11 cellular contexts compared by ENCODE assay signal in the genomic region with DNA sequence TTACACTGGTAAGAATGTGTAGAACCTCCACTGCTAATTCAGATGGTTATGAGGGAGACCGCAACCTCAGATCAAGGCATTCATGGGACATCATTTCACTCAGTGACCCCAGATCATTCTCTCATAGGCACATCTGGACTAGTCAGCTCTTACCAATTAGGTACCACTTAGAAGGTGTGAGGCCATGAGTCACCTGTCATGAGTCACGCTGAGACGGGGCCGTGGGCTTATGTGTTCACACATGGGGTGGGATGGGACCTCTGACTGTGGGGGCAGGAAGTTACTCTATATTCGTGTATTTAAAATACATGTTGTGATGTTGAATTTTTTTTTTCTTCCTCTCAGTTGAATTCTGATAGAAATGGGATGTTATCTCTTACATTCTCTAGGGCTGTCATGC. TPM values are rescaled to one million over a fixed set of nuclear protein-coding genes. Genes with fewer than 3 reads are reported as not detected.
DNase-seq lines count a peak whose midpoint lies in the region; ATAC-seq and TF ChIP-seq lines count a peak whose summit lies in the region.
"Had no signal": no experiment of that assay in that cellular context is flagged by ENCODE, and none has a peak within 500 bp of the region (broad histone marks: within the 10 kb centered on the region; RNA-seq: fewer than 3 reads in every experiment).

No MANE protein-coding gene starts in this region.

- H3K27ac Mint-ChIP-seq in CD8-positive, alpha-beta T cell, result no peak overlapping the region
- H3K27ac Mint-ChIP-seq in activated naive CD8-positive, alpha-beta T cell treated with anti-CD3 and anti-CD28 coated beads, Interleukin-2, amount 50 U/mL, for 24 hours, result no peak overlapping the region
- H3K27ac Mint-ChIP-seq in endothelial cell (ENCODE audit: unreplicated experiment), result no peak overlapping the region

- no peak overlapping the region for H3K27ac ChIP-seq in CD8-positive, alpha-beta T cell (ENCODE audit: low read depth, low read length)

- CTCF ChIA-PET in CD8-positive, alpha-beta T cell (lab: Charles Lee), result interaction anchor here (0.6 to 4.1 kb wide), 3 partner anchors 10 to 68 kb away, joined by 3 to 12 read pairs (median 5); no protein-coding TSS in a partner anchor

- intact Hi-C loops in CD8-positive, alpha-beta T cell (cut with DNase I, micrococcal nuclease), result no loop called here

- no peaks in the 10 kb centered on the region for H3K36me3 Mint-ChIP-seq in CD8-positive, alpha-beta T cell
- H3K36me3 Mint-ChIP-seq in activated naive CD8-positive, alpha-beta T cell treated with anti-CD3 and anti-CD28 coated beads, Interleukin-2, amount 50 U/mL, for 24 hours (ENCODE audit: low read depth), result no peaks in the 10 kb centered on the region
- H3K36me3 Mint-ChIP-seq in endothelial cell (ENCODE audit: low read depth, unreplicated experiment), result no peaks in the 10 kb centered on the region
- H3K36me3 Mint-ChIP-seq: CD4-positive, alpha-beta memory T cell had no signal

- POLR2A ChIA-PET in CD8-positive, alpha-beta T cell (lab: Charles Lee), result no interaction called here

- no peaks in the 10 kb centered on the region for H3K9me3 Mint-ChIP-seq in CD8-positive, alpha-beta T cell
- no peaks in the 10 kb centered on the region for H3K9me3 Mint-ChIP-seq in activated naive CD8-positive, alpha-beta T cell treated with anti-CD3 and anti-CD28 coated beads, Interleukin-2, amount 50 U/mL, for 24 hours
- H3K9me3 Mint-ChIP-seq in endothelial cell (ENCODE audit: unreplicated experiment), result no peaks in the 10 kb centered on the region
- H3K9me3 Mint-ChIP-seq: CD4-positive, alpha-beta memory T cell had no signal

- H3K4me3 Mint-ChIP-seq in CD8-positive, alpha-beta T cell, result no peak overlapping the region
- H3K4me3 Mint-ChIP-seq in activated naive CD8-positive, alpha-beta T cell treated with anti-CD3 and anti-CD28 coated beads, Interleukin-2, amount 50 U/mL, for 24 hours, result no peak overlapping the region
- no peak overlapping the region for H3K4me3 Mint-ChIP-seq in endothelial cell (ENCODE audit: unreplicated experiment)
- H3K4me3 Mint-ChIP-seq: CD4-positive, alpha-beta memory T cell had no signal

- no peak overlapping the region for H3K4me3 ChIP-seq in CD8-positive, alpha-beta T cell (ENCODE audit: low read depth, low read length)

- H3K27me3 Mint-ChIP-seq in CD8-positive, alpha-beta T cell (ENCODE audit: low read depth), result peaks cover 3% of the 10 kb centered on the region
- H3K27me3 Mint-ChIP-seq in activated naive CD8-positive, alpha-beta T cell treated with anti-CD3 and anti-CD28 coated beads, Interleukin-2, amount 50 U/mL, for 24 hours, result no peaks in the 10 kb centered on the region
- peaks cover 6% of the 10 kb centered on the region for H3K27me3 Mint-ChIP-seq in endothelial cell (ENCODE audit: unreplicated experiment)

- H3K4me1 ChIP-seq in CD8-positive, alpha-beta T cell (ENCODE audit: insufficient read depth, low read length), result no peaks in the 10 kb centered on the region

- peak in 5 of 7 experiments; percentile 21 to 59 (median 34) for DNase-seq in CD8-positive, alpha-beta T cell
- DNase-seq in SW480 (ENCODE audit: low spot score) (peak; percentile 85), GM19240 (ENCODE audit: insufficient read length, low spot score) (no peak), NAMALWA (ENCODE audit: low spot score) (no peak), endothelial cell (ENCODE audit: low spot score) (no peak), DMS79 (lab: John Stamatoyannopoulos, UW) (no peak)
- peak; percentile 64 for DNase-seq in activated naive CD8-positive, alpha-beta T cell treated with anti-CD3 and anti-CD28 coated beads, Interleukin-2, amount 50 U/mL, for 24 hours
- peak; percentile 63 to 68 for DNase-seq in stimulated activated CD4-positive, alpha-beta T cell treated with anti-CD3 and anti-CD28 coated beads, Interleukin-2, amount 100 ng/mL, for 24 hours
- DNase-seq: NCI-H187 treated with DMSO at 0.1 percent for 48 hours, T-helper 9 cell had no signal

- no peaks in the 10 kb centered on the region for H3K36me3 ChIP-seq in CD8-positive, alpha-beta T cell (ENCODE audit: insufficient read depth, low read length)

- TF ChIP-seq CTCF in CD8-positive, alpha-beta T cell (IDR thresholded peaks at IDR 0.05), result no peak
- TF ChIP-seq CTCF in endothelial cell (IDR thresholded peaks at IDR 0.05; ENCODE audit: unreplicated experiment), result no peak

- peak; percentile 83 for ATAC-seq in CD8-positive, alpha-beta T cell
- ATAC-seq in activated naive CD8-positive, alpha-beta T cell treated with anti-CD3 and anti-CD28 coated beads, Interleukin-2, amount 50 U/mL, for 24 hours, result peak; percentile 98

- no peaks in the 10 kb centered on the region for H3K27me3 ChIP-seq in CD8-positive, alpha-beta T cell (ENCODE audit: insufficient read depth, low read length)

- no peaks in the 10 kb centered on the region for H3K9me3 ChIP-seq in CD8-positive, alpha-beta T cell (ENCODE audit: low read length)

- H3K4me1 Mint-ChIP-seq in CD8-positive, alpha-beta T cell (ENCODE audit: low read depth), result peaks cover 7% of the 10 kb centered on the region
- peaks cover 12% of the 10 kb centered on the region for H3K4me1 Mint-ChIP-seq in activated naive CD8-positive, alpha-beta T cell treated with anti-CD3 and anti-CD28 coated beads, Interleukin-2, amount 50 U/mL, for 24 hours
- no peaks in the 10 kb centered on the region for H3K4me1 Mint-ChIP-seq in endothelial cell (ENCODE audit: unreplicated experiment)

RNA-seq across cellular contexts. Expression of a gene that starts 55.9 kb away (rescaled TPM):
- 1 to 10 TPM; 6.9 to 8.1 TPM for total RNA-seq in CD8-positive, alpha-beta T cell
- 25.0 TPM for total RNA-seq in endothelial cell (ENCODE audit: unreplicated experiment)

RNA-seq across cellular contexts. Expression of a gene that starts 56.3 kb away (rescaled TPM):
- 10 to 100 TPM; 14.2 to 17.9 TPM for total RNA-seq in CD8-positive, alpha-beta T cell
- 119 TPM for total RNA-seq in endothelial cell (ENCODE audit: unreplicated experiment)

Comparison
In these comparisons a context has a peak if more than half of its experiments do, and no peak if none do; other contexts are left out.
1. DNase-seq: peak in CD8-positive, alpha-beta T cell (5 of 7), SW480 (single experiment), activated naive CD8-positive, alpha-beta T cell treated with anti-CD3 and anti-CD28 coated beads, Interleukin-2, amount 50 U/mL, for 24 hours (single experiment) and stimulated activated CD4-positive, alpha-beta T cell treated with anti-CD3 and anti-CD28 coated beads, Interleukin-2, amount 100 ng/mL, for 24 hours (2 of 2); none in GM19240 (single experiment), NAMALWA (single experiment), endothelial cell (single experiment) and DMS79 (single experiment).